ENCODE assay signal across 18 cellular contexts in genomic region chr7:98125758-98126157, GRCh38.
"Had no signal": no experiment of that assay in that cellular context is flagged by ENCODE, and none has a peak within 500 bp of the region (broad histone marks: within the 10 kb centered on the region; RNA-seq: fewer than 3 reads in every experiment).

No MANE protein-coding gene starts in this region.

- FAIRE-seq: islet of Langerhans had no signal

- H3K27me3 ChIP-seq: breast epithelium, gastrocnemius medialis, tibial artery, uterus had no signal

- H3K4me1 ChIP-seq: breast epithelium, uterus had no signal

- ATAC-seq: activated naive CD8-positive, alpha-beta T cell treated with anti-CD3 and anti-CD28 coated beads, Interleukin-2, amount 50 U/mL, for 24 hours; activated T-helper 17 cell treated with anti-CD3 and anti-CD28 coated beads, Interleukin-2, amount 50 U/mL, for 72 hours; naive thymus-derived CD8-positive, alpha-beta T cell had no signal

- DNase-seq: activated CD4-positive, alpha-beta T cell treated with anti-CD3 and anti-CD28 coated beads, Interleukin-2, amount 50 U/mL, for 4 hours; activated CD4-positive, CD25-positive, alpha-beta regulatory T cell treated with anti-CD3 and anti-CD28 coated beads, Interleukin-2, amount 50 U/mL, for 72 hours; activated naive CD4-positive, alpha-beta T cell treated with anti-CD3 and anti-CD28 coated beads for 36 hours; activated naive CD8-positive, alpha-beta T cell treated with anti-CD3 and anti-CD28 coated beads, Interleukin-2, amount 50 U/mL, for 24 hours; activated T-cell treated with anti-CD3 and anti-CD28 coated beads for 4 hours; aorta; erythroblast; gastrocnemius medialis; naive thymus-derived CD8-positive, alpha-beta T cell; stimulated activated CD4-positive, alpha-beta T cell treated with anti-CD3 and anti-CD28 coated beads, Interleukin-4, amount 100 ng/mL, for 1 hour; stimulated activated naive CD4-positive, alpha-beta T cell; T-helper 9 cell; tibial artery; uterus had no signal

- H3K4me3 ChIP-seq: breast epithelium, gastrocnemius medialis, tibial artery, uterus had no signal

- H3K9me3 ChIP-seq: breast epithelium, gastrocnemius medialis, tibial artery, uterus had no signal

- H3K27ac ChIP-seq: breast epithelium, parathyroid adenoma, tibial artery, uterus had no signal

- H3K9ac ChIP-seq: parathyroid adenoma had no signal

- H3K36me3 ChIP-seq: breast epithelium, gastrocnemius medialis, tibial artery, uterus had no signal
